8 cellular contexts compared by ENCODE assay signal in genomic region chrX:50691820-50692219, GRCh38.
DNase-seq lines count a peak whose midpoint lies in the region; ATAC-seq and TF ChIP-seq lines count a peak whose summit lies in the region.

No MANE protein-coding gene starts in this region.

- intact Hi-C loops in activated CD4-positive, alpha-beta memory T cell treated with anti-CD3 and anti-CD28 coated beads for 36 hours (cut with micrococcal nuclease), result loop anchor here (2.0 kb wide), 1 partner anchor 297 kb away; no protein-coding TSS in a partner anchor
- intact Hi-C loops in dorsolateral prefrontal cortex (cut with DNase I), result loop anchor here (5.0 kb wide), 2 partner anchors 55 to 210 kb away; no protein-coding TSS in a partner anchor

- peak; percentile 7 for DNase-seq in activated CD4-positive, alpha-beta memory T cell treated with anti-CD3 and anti-CD28 coated beads for 36 hours
- no peak for DNase-seq in activated CD4-positive, alpha-beta memory T cell treated with anti-CD3 and anti-CD28 coated beads, Interleukin-2, amount 10 ng/mL, durations not matched to agents 7 days and 5 days
- peak in 1 of 2 experiments; percentile 26 for DNase-seq in HL-60 (ENCODE audit: low read depth in 1 of 2, low spot score in 1 of 2)
- no peak for DNase-seq in Peyer's patch
- DNase-seq in dorsolateral prefrontal cortex, result no peak
- peak; percentile 10 for DNase-seq in mucosa of gallbladder (ENCODE audit: low spot score)

- H3K4me3 Mint-ChIP-seq in activated CD4-positive, alpha-beta memory T cell treated with anti-CD3 and anti-CD28 coated beads for 36 hours, result no peak overlapping the region
- no peak overlapping the region for H3K4me3 Mint-ChIP-seq in activated CD4-positive, alpha-beta memory T cell treated with anti-CD3 and anti-CD28 coated beads, Interleukin-2, amount 10 ng/mL, durations not matched to agents 7 days and 5 days

- H3K9me3 ChIP-seq in Peyer's patch, result no peaks in the 10 kb centered on the region

- peak; percentile 5 for TF ChIP-seq CTCF in HL-60 (IDR thresholded peaks at IDR 0.05; ENCODE audit: insufficient read depth, low read length)
- peak; percentile 11 to 79 (median 58) for TF ChIP-seq CTCF in Peyer's patch (IDR thresholded peaks at IDR 0.05)
- TF ChIP-seq CTCF in dorsolateral prefrontal cortex (IDR thresholded peaks at IDR 0.05 in 54 of 56, conservative IDR thresholded peaks at IDR 0.05 in 2 of 56; ENCODE audit: low read depth in 1 of 56, partially characterized antibody in 56 of 56), result peak; percentile 30 to 86 (median 72)

- TF ChIP-seq POLR2A in Peyer's patch (IDR thresholded peaks at IDR 0.05), result no peak

- no peaks in the 10 kb centered on the region for H3K4me1 ChIP-seq in Peyer's patch

- H3K27me3 ChIP-seq in HL-60 (ENCODE audit: insufficient read depth, poor library complexity, severe bottlenecking) (no peaks in the 10 kb centered on the region), Peyer's patch (no peaks in the 10 kb centered on the region), dorsolateral prefrontal cortex (peaks cover 0 to 77% (median 22%) of the 10 kb centered on the region in 45 donors)

- POLR2A ChIA-PET in activated CD4-positive, alpha-beta memory T cell treated with anti-CD3 and anti-CD28 coated beads for 36 hours (lab: Charles Lee), result no interaction called here
- POLR2A ChIA-PET in activated CD4-positive, alpha-beta memory T cell treated with anti-CD3 and anti-CD28 coated beads, Interleukin-2, amount 10 ng/mL, durations not matched to agents 7 days and 5 days (lab: Charles Lee), result no interaction called here

- no peaks in the 10 kb centered on the region for H3K36me3 Mint-ChIP-seq in activated CD4-positive, alpha-beta memory T cell treated with anti-CD3 and anti-CD28 coated beads for 36 hours
- no peaks in the 10 kb centered on the region for H3K36me3 Mint-ChIP-seq in activated CD4-positive, alpha-beta memory T cell treated with anti-CD3 and anti-CD28 coated beads, Interleukin-2, amount 10 ng/mL, durations not matched to agents 7 days and 5 days (ENCODE audit: low read depth)

- ATAC-seq in GM19463 (IDR thresholded peaks at IDR 0.05; ENCODE audit: unreplicated experiment) (peak; percentile 97), HG03521 (IDR thresholded peaks at IDR 0.05; ENCODE audit: unreplicated experiment) (no peak)

- CTCF ChIA-PET in activated CD4-positive, alpha-beta memory T cell treated with anti-CD3 and anti-CD28 coated beads for 36 hours (lab: Charles Lee), result interaction anchor here (0.7 to 1.8 kb wide), 6 partner anchors 11 to 671 kb away, joined by 3 to 10 read pairs (median 7); no protein-coding TSS in a partner anchor
- CTCF ChIA-PET in activated CD4-positive, alpha-beta memory T cell treated with anti-CD3 and anti-CD28 coated beads, Interleukin-2, amount 10 ng/mL, durations not matched to agents 7 days and 5 days (lab: Charles Lee), result interaction anchor here (0.7 to 0.9 kb wide), 3 partner anchors 10 to 297 kb away, joined by 3 to 7 read pairs (median 4); no protein-coding TSS in a partner anchor

- H3K4me3 ChIP-seq in HL-60 (replicated peaks; ENCODE audit: insufficient read depth, low read length), result no peak overlapping the region
- H3K4me3 ChIP-seq in Peyer's patch, result no peak overlapping the region
- no peak overlapping the region for H3K4me3 ChIP-seq in dorsolateral prefrontal cortex

- no peaks in the 10 kb centered on the region for H3K36me3 ChIP-seq in Peyer's patch

- no peaks in the 10 kb centered on the region for H3K4me1 Mint-ChIP-seq in activated CD4-positive, alpha-beta memory T cell treated with anti-CD3 and anti-CD28 coated beads for 36 hours (ENCODE audit: low read depth)
- no peaks in the 10 kb centered on the region for H3K4me1 Mint-ChIP-seq in activated CD4-positive, alpha-beta memory T cell treated with anti-CD3 and anti-CD28 coated beads, Interleukin-2, amount 10 ng/mL, durations not matched to agents 7 days and 5 days

- no peak overlapping the region for H3K27ac ChIP-seq in HL-60 (replicated peaks)
- no peak overlapping the region for H3K27ac ChIP-seq in Peyer's patch
- no peak overlapping the region for H3K27ac ChIP-seq in dorsolateral prefrontal cortex

- H3K9me3 Mint-ChIP-seq in activated CD4-positive, alpha-beta memory T cell treated with anti-CD3 and anti-CD28 coated beads for 36 hours, result no peaks in the 10 kb centered on the region
- H3K9me3 Mint-ChIP-seq in activated CD4-positive, alpha-beta memory T cell treated with anti-CD3 and anti-CD28 coated beads, Interleukin-2, amount 10 ng/mL, durations not matched to agents 7 days and 5 days, result no peaks in the 10 kb centered on the region

- H3K27ac Mint-ChIP-seq in activated CD4-positive, alpha-beta memory T cell treated with anti-CD3 and anti-CD28 coated beads for 36 hours, result no peak overlapping the region
- no peak overlapping the region for H3K27ac Mint-ChIP-seq in activated CD4-positive, alpha-beta memory T cell treated with anti-CD3 and anti-CD28 coated beads, Interleukin-2, amount 10 ng/mL, durations not matched to agents 7 days and 5 days

- peaks cover 2% of the 10 kb centered on the region for H3K27me3 Mint-ChIP-seq in activated CD4-positive, alpha-beta memory T cell treated with anti-CD3 and anti-CD28 coated beads for 36 hours
- H3K27me3 Mint-ChIP-seq in activated CD4-positive, alpha-beta memory T cell treated with anti-CD3 and anti-CD28 coated beads, Interleukin-2, amount 10 ng/mL, durations not matched to agents 7 days and 5 days, result peaks cover 6% of the 10 kb centered on the region

Comparison
In these comparisons a context has a peak if more than half of its experiments do, and no peak if none do; other contexts are left out.
1. DNase-seq: peak in activated CD4-positive, alpha-beta memory T cell treated with anti-CD3 and anti-CD28 coated beads for 36 hours (single experiment) and mucosa of gallbladder (single experiment); none in activated CD4-positive, alpha-beta memory T cell treated with anti-CD3 and anti-CD28 coated beads, Interleukin-2, amount 10 ng/mL, durations not matched to agents 7 days and 5 days (single experiment), Peyer's patch (0 of 3) and dorsolateral prefrontal cortex (0 of 10).
2. CTCF ChIP-seq: peak in every context shown above with its lines; median percentile 72 in dorsolateral prefrontal cortex; 58 in Peyer's patch; 5 in HL-60.